ENCODE assay signal across 18 cellular contexts in genomic region chr4:6017030-6017429, GRCh38. TPM values are rescaled to one million over a fixed set of nuclear protein-coding genes. Genes with fewer than 3 reads are reported as not detected.
"Had no signal": no experiment of that assay in that cellular context is flagged by ENCODE, and none has a peak within 500 bp of the region (broad histone marks: within the 10 kb centered on the region; RNA-seq: fewer than 3 reads in every experiment).

No MANE protein-coding gene starts in this region.

- H3K9me3 ChIP-seq: esophagus muscularis mucosa, gastrocnemius medialis, heart right ventricle, ovary, suprapubic skin, thyroid gland had no signal

- H3K4me3 ChIP-seq: esophagus muscularis mucosa, gastrocnemius medialis, heart right ventricle, ovary, smooth muscle cell, suprapubic skin, thyroid gland had no signal

- H3K27me3 ChIP-seq: ovary, thyroid gland had no signal

- H3K36me3 ChIP-seq: esophagus muscularis mucosa, gastrocnemius medialis, heart right ventricle, ovary, suprapubic skin, thyroid gland had no signal

- ATAC-seq: gastrocnemius medialis; heart right ventricle; left lobe of liver; right cardiac atrium; stimulated activated naive CD8-positive, alpha-beta T cell treated with anti-CD3 and anti-CD28 coated beads, Interleukin-15, Interleukin-2, amounts not matched to agents 100 U/mL and 50 U/mL, for 24 hours had no signal

- H3K4me3 Mint-ChIP-seq: type B pancreatic cell had no signal

- H3K4me1 ChIP-seq: gastrocnemius medialis, thyroid gland had no signal

- H3K9me3 Mint-ChIP-seq: type B pancreatic cell had no signal

- H3K36me3 Mint-ChIP-seq: type B pancreatic cell had no signal

- H3K27ac ChIP-seq: esophagus muscularis mucosa, gastrocnemius medialis, heart right ventricle, ovary, suprapubic skin, thyroid gland had no signal

- H3K27ac Mint-ChIP-seq: progenitor cell of endocrine pancreas, type B pancreatic cell had no signal

- H3K4me2 ChIP-seq: smooth muscle cell had no signal

- DNase-seq: effector memory CD4-positive, alpha-beta T cell; gastrocnemius medialis; heart right ventricle; islet precursor cell; mammary epithelial cell; ovary; right cardiac atrium; stimulated activated CD4-positive, alpha-beta T cell treated with anti-CD3 and anti-CD28 coated beads, Interleukin-2, amount 100 ng/mL, for 48 hours; stimulated activated naive CD8-positive, alpha-beta T cell treated with anti-CD3 and anti-CD28 coated beads, Interleukin-15, Interleukin-2, amounts not matched to agents 100 U/mL and 50 U/mL, for 24 hours; thyroid gland had no signal

RNA-seq across cellular contexts. Expression of gene C4orf50, which starts 1.2 kb away (rescaled TPM):
- total RNA-seq: fibroblast of villous mesenchyme, left lobe of liver, lower leg skin, mammary epithelial cell, smooth muscle cell, suprapubic skin had no signal
- polyA plus RNA-seq: heart right ventricle, mammary epithelial cell, smooth muscle cell had no signal
